Comparison of ENCODE assay signal across 14 cellular contexts in the genomic region with DNA sequence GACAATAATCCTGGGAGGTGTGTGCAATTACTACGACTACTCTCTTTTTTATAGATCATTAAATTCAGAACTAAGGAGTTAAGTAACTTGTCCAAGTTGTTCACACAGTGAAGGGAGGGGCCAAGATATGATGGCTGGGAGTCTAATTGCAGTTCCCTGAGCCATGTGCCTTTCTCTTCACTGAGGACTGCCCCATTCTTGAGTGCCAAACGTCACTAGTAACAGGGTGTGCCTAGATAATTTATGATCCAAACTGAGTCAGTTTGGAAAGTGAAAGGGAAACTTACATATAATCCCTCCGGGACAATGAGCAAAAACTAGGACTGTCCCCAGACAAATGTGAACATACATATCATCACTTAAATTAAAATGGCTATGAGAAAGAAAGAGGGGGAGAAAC. TPM values are rescaled to one million over a fixed set of nuclear protein-coding genes. Genes with fewer than 3 reads are reported as not detected.
DNase-seq lines count a peak whose midpoint lies in the region; ATAC-seq and TF ChIP-seq lines count a peak whose summit lies in the region.
"Had no signal": no experiment of that assay in that cellular context is flagged by ENCODE, and none has a peak within 500 bp of the region (broad histone marks: within the 10 kb centered on the region; RNA-seq: fewer than 3 reads in every experiment).

No MANE protein-coding gene starts in this region.

- peaks cover 100% of the 10 kb centered on the region for H3K4me1 ChIP-seq in BLaER1
- no peaks in the 10 kb centered on the region for H3K4me1 ChIP-seq in transverse colon
- H3K4me1 ChIP-seq: Peyer's patch had no signal

- peaks cover 80% of the 10 kb centered on the region for H4K20me1 ChIP-seq in BLaER1

- H3K9me3 ChIP-seq in BLaER1 (no peaks in the 10 kb centered on the region), transverse colon (no peaks in the 10 kb centered on the region)
- H3K9me3 ChIP-seq: Peyer's patch had no signal

- H3K27ac Mint-ChIP-seq in activated naive CD8-positive, alpha-beta T cell treated with anti-CD3 and anti-CD28 coated beads for 36 hours, result peak overlapping the region; percentile 90
- no peak overlapping the region for H3K27ac Mint-ChIP-seq in WTC11

- H3K9me3 Mint-ChIP-seq in activated naive CD8-positive, alpha-beta T cell treated with anti-CD3 and anti-CD28 coated beads for 36 hours, result peaks cover 17% of the 10 kb centered on the region
- peaks cover under 1% of the 10 kb centered on the region; the same call in 1 of the 2 replicates for H3K9me3 Mint-ChIP-seq in WTC11

- no peaks in the 10 kb centered on the region for H3K27me3 ChIP-seq in BLaER1
- no peaks in the 10 kb centered on the region for H3K27me3 ChIP-seq in transverse colon
- H3K27me3 ChIP-seq: Peyer's patch had no signal

- no peak for TF ChIP-seq POLR2A in transverse colon (IDR thresholded peaks at IDR 0.05)

- WGBS in transverse colon (ENCODE audit: low coverage in 1 of 2), 2 donors, result 17 to 42% methylated on average over 1 to 3 of the region's 3 CpGs

- no peaks in the 10 kb centered on the region for H3K27me3 Mint-ChIP-seq in activated naive CD8-positive, alpha-beta T cell treated with anti-CD3 and anti-CD28 coated beads for 36 hours
- H3K27me3 Mint-ChIP-seq in WTC11 (ENCODE audit: low read depth), result no peaks in the 10 kb centered on the region; the same call in 1 of the 2 replicates

- intact Hi-C loops in transverse colon (cut with DNase I; ENCODE audit: low total_unique reads), result no loop called here

- POLR2A ChIA-PET in WTC11 (lab: Charles Lee), result no interaction called here

- in situ Hi-C loops in transverse colon (cut with MboI; ENCODE audit: low pct_ligation_motif_present in 1 of 4, low pct_unique_long_range_greater_than_20kb in 1 of 4, low sequenced_read_pairs in 3 of 4), result no loop called here

- DNase-seq in HPDE6-E6E7 (ENCODE audit: extremely low spot score) (peak; percentile 21), kidney tubule cell (ENCODE audit: low spot score) (peak; percentile 80), islet precursor cell (no peak), WTC11 (ENCODE audit: low spot score) (no peak), transverse colon (no peak), germinal center (ENCODE audit: low spot score) (no peak)
- no peak for DNase-seq in activated naive CD8-positive, alpha-beta T cell treated with anti-CD3 and anti-CD28 coated beads for 36 hours
- DNase-seq: amygdala; DMS53; foreskin melanocyte; NCI-H1930; Peyer's patch; stimulated activated CD8-positive, alpha-beta memory T cell treated with anti-CD3 and anti-CD28 coated beads, Interleukin-4, amount 100 ng/mL, for 48 hours had no signal

- TF ChIP-seq EP300 in transverse colon (IDR thresholded peaks at IDR 0.05; ENCODE audit: low read depth), result no peak

- H3K27ac ChIP-seq in BLaER1 (peak overlapping the region; percentile 24), transverse colon (no peak overlapping the region)
- H3K27ac ChIP-seq: Peyer's patch had no signal

- H3K4me3 ChIP-seq in BLaER1 (no peak overlapping the region), transverse colon (no peak overlapping the region)
- H3K4me3 ChIP-seq: Peyer's patch had no signal

- no peak for ATAC-seq in WTC11

- H3K4me2 ChIP-seq in BLaER1, result peak overlapping the region; percentile 91

- H3K36me3 ChIP-seq in BLaER1, result peaks cover 76% of the 10 kb centered on the region
- no peaks in the 10 kb centered on the region for H3K36me3 ChIP-seq in transverse colon
- H3K36me3 ChIP-seq: Peyer's patch had no signal

- no peak overlapping the region for H3K4me3 Mint-ChIP-seq in activated naive CD8-positive, alpha-beta T cell treated with anti-CD3 and anti-CD28 coated beads for 36 hours
- no peak overlapping the region for H3K4me3 Mint-ChIP-seq in WTC11

- H3K36me3 Mint-ChIP-seq in activated naive CD8-positive, alpha-beta T cell treated with anti-CD3 and anti-CD28 coated beads for 36 hours, result peaks cover 92% of the 10 kb centered on the region
- no peaks in the 10 kb centered on the region for H3K36me3 Mint-ChIP-seq in WTC11

- TF ChIP-seq CTCF in WTC11 (IDR thresholded peaks at IDR 0.05) (no peak), transverse colon (IDR thresholded peaks at IDR 0.05) (no peak)

- CTCF ChIA-PET in WTC11 (lab: Charles Lee), result no interaction called here

- peak overlapping the region; percentile 9; the same call in 1 of the 2 replicates for H3K9ac ChIP-seq in BLaER1

- peaks cover 76% of the 10 kb centered on the region for H3K4me1 Mint-ChIP-seq in activated naive CD8-positive, alpha-beta T cell treated with anti-CD3 and anti-CD28 coated beads for 36 hours
- no peaks in the 10 kb centered on the region for H3K4me1 Mint-ChIP-seq in WTC11

TF ChIP-seq in WTC11, 78 proteins besides CTCF, POLR2A, EP300 and RAD21:
- TF ChIP-seq, protein P1, sequence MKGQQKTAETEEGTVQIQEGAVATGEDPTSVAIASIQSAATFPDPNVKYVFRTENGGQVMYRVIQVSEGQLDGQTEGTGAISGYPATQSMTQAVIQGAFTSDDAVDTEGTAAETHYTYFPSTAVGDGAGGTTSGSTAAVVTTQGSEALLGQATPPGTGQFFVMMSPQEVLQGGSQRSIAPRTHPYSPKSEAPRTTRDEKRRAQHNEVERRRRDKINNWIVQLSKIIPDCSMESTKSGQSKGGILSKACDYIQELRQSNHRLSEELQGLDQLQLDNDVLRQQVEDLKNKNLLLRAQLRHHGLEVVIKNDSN (CRISPR knock-in tag; IDR thresholded peaks at IDR 0.05), result no peak
- TF ChIP-seq, protein P2, sequence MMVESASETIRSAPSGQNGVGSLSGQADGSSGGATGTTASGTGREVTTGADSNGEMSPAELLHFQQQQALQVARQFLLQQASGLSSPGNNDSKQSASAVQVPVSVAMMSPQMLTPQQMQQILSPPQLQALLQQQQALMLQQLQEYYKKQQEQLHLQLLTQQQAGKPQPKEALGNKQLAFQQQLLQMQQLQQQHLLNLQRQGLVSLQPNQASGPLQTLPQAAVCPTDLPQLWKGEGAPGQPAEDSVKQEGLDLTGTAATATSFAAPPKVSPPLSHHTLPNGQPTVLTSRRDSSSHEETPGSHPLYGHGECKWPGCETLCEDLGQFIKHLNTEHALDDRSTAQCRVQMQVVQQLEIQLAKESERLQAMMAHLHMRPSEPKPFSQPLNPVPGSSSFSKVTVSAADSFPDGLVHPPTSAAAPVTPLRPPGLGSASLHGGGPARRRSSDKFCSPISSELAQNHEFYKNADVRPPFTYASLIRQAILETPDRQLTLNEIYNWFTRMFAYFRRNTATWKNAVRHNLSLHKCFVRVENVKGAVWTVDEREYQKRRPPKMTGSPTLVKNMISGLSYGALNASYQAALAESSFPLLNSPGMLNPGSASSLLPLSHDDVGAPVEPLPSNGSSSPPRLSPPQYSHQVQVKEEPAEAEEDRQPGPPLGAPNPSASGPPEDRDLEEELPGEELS (CRISPR knock-in tag; IDR thresholded peaks at IDR 0.05), result no peak
- TF ChIP-seq ZNF219 (CRISPR knock-in tag; IDR thresholded peaks at IDR 0.05; ENCODE audit: borderline replicate concordance) (no peak), NFE2L1 (CRISPR knock-in tag; IDR thresholded peaks at IDR 0.05) (no peak)

RNA-seq across cellular contexts. Expression of a gene that starts 20.2 kb away (rescaled TPM):
- 100 to 1,000 TPM; 112 to 117 TPM for total RNA-seq in activated naive CD8-positive, alpha-beta T cell treated with anti-CD3 and anti-CD28 coated beads for 36 hours
- total RNA-seq in WTC11 (2021) (0.57 to 1.1 TPM (median 0.62 TPM) in 3 replicates), transverse colon (10 to 100 TPM in 2 of 4 donors, 1 to 10 TPM in 2; 3.2 to 54.8 (median 17.9) TPM)

Comparison
In these comparisons a context has a peak if more than half of its experiments do, and no peak if none do; other contexts are left out.
1. DNase-seq: peak in HPDE6-E6E7 (single experiment) and kidney tubule cell (single experiment); none in activated naive CD8-positive, alpha-beta T cell treated with anti-CD3 and anti-CD28 coated beads for 36 hours (single experiment), islet precursor cell (single experiment), WTC11 (single experiment), transverse colon (single experiment) and germinal center (single experiment).